8 cellular contexts compared by ENCODE assay signal in the genomic region with DNA sequence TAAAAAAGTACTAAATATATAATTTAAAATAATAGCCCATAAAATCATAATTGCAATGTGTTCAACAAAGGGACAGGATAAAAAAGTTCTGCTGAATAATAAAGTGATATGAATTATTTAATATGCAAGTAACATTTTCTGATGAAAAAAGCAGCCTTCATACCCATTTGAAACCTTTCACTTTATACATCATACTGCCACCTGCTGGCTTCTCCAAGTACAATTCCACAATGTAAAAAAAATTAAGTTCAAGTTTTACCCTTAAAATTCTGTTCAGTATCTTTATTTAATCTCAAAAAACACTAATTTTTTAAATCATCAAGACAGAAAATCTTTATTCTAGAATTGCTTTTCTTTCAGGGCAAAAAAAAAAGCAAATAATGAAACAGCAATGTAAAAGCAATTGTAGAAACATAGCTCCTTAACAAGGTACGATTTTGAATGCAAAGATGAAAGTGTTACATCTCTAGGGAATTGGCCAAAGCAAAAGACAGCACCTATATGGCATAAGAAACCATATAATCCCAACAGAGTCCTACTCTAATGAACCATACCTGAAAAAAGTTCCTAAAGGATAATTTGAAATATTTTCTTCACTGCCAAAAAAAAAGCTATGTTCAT.
DNase-seq lines count a peak whose midpoint lies in the region; ATAC-seq and TF ChIP-seq lines count a peak whose summit lies in the region.

No MANE protein-coding gene starts in this region.

- no peak overlapping the region for H3K4me3 ChIP-seq in AG09309 (ENCODE audit: control insufficient read depth, low read depth, low read length)
- no peak overlapping the region for H3K4me3 ChIP-seq in GM12865 (ENCODE audit: low read depth, low read length)

- DNase-seq in AG09309 (ENCODE audit: low read depth) (no peak), GM12865 (ENCODE audit: low read depth) (peak; percentile 68), NCI-H345 treated with DMSO at 0.1 percent for 48 hours (lab: John Stamatoyannopoulos, UW; ENCODE audit: unreplicated experiment) (peak; percentile 34), iPS-NIHi11 (ENCODE audit: low spot score) (peak; percentile 29)
- DNase-seq in activated gamma-delta T cell treated with anti-CD3 and anti-CD28 coated beads, Interleukin-2, amount 50 U/mL, for 16 hours (ENCODE audit: low read depth): peak; percentile 40
- peak; percentile 18 for DNase-seq in stimulated activated CD4-positive, alpha-beta T cell treated with anti-CD3 and anti-CD28 coated beads, Interleukin-4, amount 100 ng/mL, for 1 hour
- DNase-seq in activated effector memory CD4-positive, alpha-beta T cell treated with Interleukin-2 at 50 U/mL for 16 hours: no peak

- peak; percentile 47 for TF ChIP-seq CTCF in AG09309 (IDR thresholded peaks at IDR 0.05; ENCODE audit: control insufficient read depth, insufficient read depth, low read depth, low read length, missing control alignments)
- TF ChIP-seq CTCF in GM12865 (IDR thresholded peaks at IDR 0.05; ENCODE audit: insufficient read depth, low read depth, low read length, missing control alignments): peak; percentile 39

- no peak for ATAC-seq in HG02678 (IDR thresholded peaks at IDR 0.05; ENCODE audit: unreplicated experiment)

Comparison
In these comparisons a context has a peak if more than half of its experiments do, and no peak if none do; other contexts are left out.
1. DNase-seq: peak in GM12865 (single experiment), NCI-H345 treated with DMSO at 0.1 percent for 48 hours (single experiment), activated gamma-delta T cell treated with anti-CD3 and anti-CD28 coated beads, Interleukin-2, amount 50 U/mL, for 16 hours (single experiment), iPS-NIHi11 (single experiment) and stimulated activated CD4-positive, alpha-beta T cell treated with anti-CD3 and anti-CD28 coated beads, Interleukin-4, amount 100 ng/mL, for 1 hour (single experiment); none in AG09309 (single experiment) and activated effector memory CD4-positive, alpha-beta T cell treated with Interleukin-2 at 50 U/mL for 16 hours (single experiment).